ENCODE assay signal across 24 cellular contexts in the genomic region with DNA sequence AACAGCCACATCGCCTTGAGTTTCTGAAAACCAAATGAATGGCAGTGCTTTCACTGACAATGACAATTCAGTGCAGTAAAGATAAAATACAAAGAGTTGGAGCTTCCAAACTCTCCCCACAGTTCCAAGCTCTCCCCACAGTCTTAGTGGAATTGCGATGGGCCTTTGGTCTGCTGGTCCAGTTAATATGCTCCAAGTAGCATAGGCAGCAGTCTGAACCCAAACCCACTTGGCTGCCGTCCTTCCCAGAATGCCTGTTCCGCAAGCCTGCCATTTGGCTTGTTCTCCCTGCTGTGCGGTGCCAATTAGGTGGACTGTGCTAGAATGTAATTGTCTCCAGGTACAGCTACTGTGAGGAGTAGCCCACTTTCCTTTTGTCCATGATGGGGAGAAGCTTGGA.
"Had no signal": no experiment of that assay in that cellular context is flagged by ENCODE, and none has a peak within 500 bp of the region (broad histone marks: within the 10 kb centered on the region; RNA-seq: fewer than 3 reads in every experiment).

No MANE protein-coding gene starts in this region.

- H3K27ac ChIP-seq: HL-60, SJSA1, SK-N-MC had no signal

- DNase-seq: KBM-7, MG63, NCI-H1092, NCI-H1105 treated with DMSO at 0.1 percent for 48 hours, NCI-H1417 treated with DMSO at 0.1 percent for 48 hours, NCI-H146, NCI-H1694 treated with DMSO at 0.1 percent for 48 hours, NCI-H1930, NCI-H2081, NCI-H2107, NCI-H2171, NCI-H226, NCI-H446, NCI-H510A, NCI-H524 treated with DMSO at 0.1 percent for 48 hours, NCI-H69, NCI-H774, Right ventricle myocardium superior, RPMI8226, SIG-M5 had no signal

- H3K36me3 ChIP-seq: MG63, SJSA1 had no signal

- FAIRE-seq: RCC 7860 had no signal

- H3K4me1 ChIP-seq: SJSA1 had no signal

- H3K27me3 ChIP-seq: MG63, SJSA1 had no signal

- H3K4me3 ChIP-seq: MG63, SJSA1, SK-N-MC had no signal

- H3K9me3 ChIP-seq: MG63, SJSA1 had no signal
